ENCODE assay signal across 8 cellular contexts in the genomic region with DNA sequence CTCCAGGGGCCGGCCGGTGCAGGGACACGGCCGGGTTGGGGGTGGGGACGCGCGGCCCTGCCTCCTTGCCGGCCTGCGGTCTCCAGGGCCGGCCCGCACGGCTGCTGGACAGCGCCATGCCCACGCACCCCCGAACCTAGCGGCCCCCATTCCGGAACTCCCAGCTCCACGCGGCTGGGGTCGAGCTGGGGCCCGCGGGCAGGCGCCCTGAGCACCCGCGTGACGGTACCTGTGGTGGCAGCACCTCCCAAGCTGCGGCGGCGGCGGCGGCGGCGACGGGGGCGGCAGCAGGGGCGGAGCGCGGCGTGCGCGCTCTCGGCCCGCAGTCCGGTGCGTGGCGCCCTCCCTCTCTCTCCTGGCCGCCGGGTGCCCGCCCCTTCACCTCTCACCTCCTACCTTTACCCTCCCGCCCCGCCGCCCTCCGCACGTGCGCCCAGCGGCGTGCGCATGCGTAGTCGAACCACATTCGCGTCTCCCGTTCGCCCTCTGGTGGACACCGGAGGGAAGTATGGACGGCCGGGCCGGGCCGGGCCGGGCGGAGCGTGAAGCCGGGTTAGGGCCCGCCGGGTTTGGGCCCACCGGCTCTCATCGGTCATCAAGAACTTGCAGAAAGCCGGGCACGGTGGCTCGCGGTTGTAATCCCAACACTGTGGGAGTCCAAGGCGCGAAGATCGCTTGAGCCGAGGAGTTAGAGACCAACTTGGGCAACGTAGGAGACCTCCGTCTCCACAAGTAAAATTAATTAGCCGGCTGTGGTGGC. TPM values are rescaled to one million over a fixed set of nuclear protein-coding genes. Genes with fewer than 3 reads are reported as not detected.
DNase-seq lines count a peak whose midpoint lies in the region; ATAC-seq and TF ChIP-seq lines count a peak whose summit lies in the region.

A gene (minus strand): TSS at position 372 of the 760 bp plus-strand sequence. CDS start 32,948 bp downstream, outside the sequence.

- no peaks in the 10 kb centered on the region for H3K36me3 ChIP-seq in upper lobe of right lung

- H3K4me3 ChIP-seq in upper lobe of right lung, result peak within 1 kb of the TSS; percentile 93

- intact Hi-C loops in T-helper 1 cell treated with Interleukin-12 subunit alpha and Interleukin-12 subunit beta and Interleukin-4 antibody, amounts not matched to agents 30 ng/mL and 1 ng/mL, for 36 hours (cut with micrococcal nuclease), result loop anchor here (1.0 to 5.0 kb wide), 8 partner anchors 38 to 765 kb away; a partner anchor contains a TSS
- intact Hi-C loops in left cardiac atrium (cut with DNase I) (loop anchor here (2.0 to 5.0 kb wide), 2 partner anchors 53 to 55 kb away; no protein-coding TSS in a partner anchor), upper lobe of right lung (cut with DNase I) (loop anchor here (5.0 kb wide), 1 partner anchor 53 kb away; no protein-coding TSS in a partner anchor)

- peaks cover 21% of the 10 kb centered on the region for H3K4me1 ChIP-seq in upper lobe of right lung

- DNase-seq in GM13977 (ENCODE audit: low spot score) (peak; percentile 96), NCI-H1417 (lab: John Stamatoyannopoulos, UW) (peak; percentile 80 to 91 (median 84)), amniotic epithelial cell (ENCODE audit: low read depth) (peak; percentile 73), left cardiac atrium (peak; percentile 95), progenitor cell of endocrine pancreas (ENCODE audit: low spot score, unreplicated experiment) (peak; percentile 94), upper lobe of right lung (peak; percentile 98)

- no peaks in the 10 kb centered on the region for H3K36me3 Mint-ChIP-seq in progenitor cell of endocrine pancreas (ENCODE audit: insufficient read depth)

- peaks cover 26% of the 10 kb centered on the region for H3K4me1 Mint-ChIP-seq in progenitor cell of endocrine pancreas (ENCODE audit: low read depth)

- H3K9me3 ChIP-seq in upper lobe of right lung, result no peaks in the 10 kb centered on the region

- TF ChIP-seq CTCF in GM13977 (IDR thresholded peaks at IDR 0.05; ENCODE audit: extremely low read depth, insufficient read depth, missing control alignments), result peak; percentile 90
- peak; percentile 91 for TF ChIP-seq CTCF in progenitor cell of endocrine pancreas (IDR thresholded peaks at IDR 0.05; ENCODE audit: unreplicated experiment)
- TF ChIP-seq CTCF in upper lobe of right lung (IDR thresholded peaks at IDR 0.05), result peak; percentile 96

- H3K27ac ChIP-seq in upper lobe of right lung, result peak within 1 kb of the TSS; percentile 86

- no peaks in the 10 kb centered on the region for H3K27me3 ChIP-seq in upper lobe of right lung

- ATAC-seq in HG02798 (IDR thresholded peaks at IDR 0.05; ENCODE audit: poor library complexity, unreplicated experiment), result peak; percentile 94
- ATAC-seq in left cardiac atrium, result peak; percentile 98
- ATAC-seq in upper lobe of right lung, result peak; percentile 98

- H3K27ac Mint-ChIP-seq in progenitor cell of endocrine pancreas, result peak within 1 kb of the TSS; percentile 95

- H3K27me3 Mint-ChIP-seq in progenitor cell of endocrine pancreas, result no peaks in the 10 kb centered on the region

- in situ Hi-C loops in GM13977 (cut with MboI; ENCODE audit: low pct_unique_long_range_greater_than_20kb, low sequenced_read_pairs, unreplicated experiment), result loop anchor here (10.0 kb wide), 1 partner anchor 51 kb away; no protein-coding TSS in a partner anchor

- H3K9me3 Mint-ChIP-seq in progenitor cell of endocrine pancreas (ENCODE audit: low read depth), result no peaks in the 10 kb centered on the region

- peak within 1 kb of the TSS; percentile 89 for H3K4me3 Mint-ChIP-seq in progenitor cell of endocrine pancreas (ENCODE audit: low read depth)

RNA-seq across cellular contexts. Expression of the gene that starts here (rescaled TPM):
- total RNA-seq in T-helper 1 cell treated with Interleukin-12 subunit alpha and Interleukin-12 subunit beta and Interleukin-4 antibody, amounts not matched to agents 30 ng/mL and 1 ng/mL, for 36 hours, result 73.3 and 77.0 TPM in 2 replicates
- total RNA-seq in left cardiac atrium (10 to 100 TPM; 41.5 to 49.1 TPM), progenitor cell of endocrine pancreas (140 TPM in 2 replicates), upper lobe of right lung (66.5 TPM)

Comparison
In these comparisons a context has a peak if more than half of its experiments do, and no peak if none do; other contexts are left out.
1. Peak in every context shown above with its lines: DNase-seq, ATAC-seq, H3K4me3 ChIP-seq and H3K27ac ChIP-seq.